26 cellular contexts compared by ENCODE assay signal in genomic region chr18:9817725-9818422, GRCh38.
"Had no signal": no experiment of that assay in that cellular context is flagged by ENCODE, and none has a peak within 500 bp of the region (broad histone marks: within the 10 kb centered on the region; RNA-seq: fewer than 3 reads in every experiment).

No MANE protein-coding gene starts in this region.

- ATAC-seq: activated CD8-positive, alpha-beta memory T cell treated with anti-CD3 and anti-CD28 coated beads, Interleukin-2, amount 10 ng/mL, durations not matched to agents 7 days and 5 days; activated naive CD4-positive, alpha-beta T cell treated with anti-CD3 and anti-CD28 coated beads, Interleukin-2, amount 50 U/mL, for 72 hours; T-helper 17 cell had no signal

- H3K27me3 ChIP-seq: MG63, Peyer's patch had no signal

- H3K27me3 Mint-ChIP-seq: activated B cell treated with CpG ODN at 0.5 μM for 24 hours, brain had no signal

- H3K9me3 Mint-ChIP-seq: activated CD4-positive, alpha-beta T cell treated with anti-CD3 and anti-CD28 coated beads, Interleukin-2, amount 10 ng/mL, durations not matched to agents 24 days and 14 days; activated T-helper 1 cell treated with anti-CD3 and anti-CD28 coated beads, Interleukin-12 subunit alpha, Interleukin-12 subunit beta, Interleukin-2, Interleukin-4 antibody, amounts not matched to agents 30 ng/mL and 10 ng/mL and 1 ng/mL, durations not matched to agents 14 hours and 24 hours and 36 hours had no signal

- H3K4me3 Mint-ChIP-seq: activated B cell treated with CpG ODN at 0.5 μM for 24 hours; activated CD4-positive, alpha-beta T cell treated with anti-CD3 and anti-CD28 coated beads, Interleukin-2, amount 10 ng/mL, durations not matched to agents 24 days and 14 days; activated CD8-positive, alpha-beta memory T cell treated with anti-CD3 and anti-CD28 coated beads, Interleukin-2, amount 10 ng/mL, durations not matched to agents 7 days and 5 days; activated T-cell treated with anti-CD3 and anti-CD28 coated beads, Interleukin-2, amount 50 U/mL, for 24 hours; activated T-helper 1 cell treated with anti-CD3 and anti-CD28 coated beads, Interleukin-12 subunit alpha, Interleukin-12 subunit beta, Interleukin-2, Interleukin-4 antibody, amounts not matched to agents 30 ng/mL and 10 ng/mL and 1 ng/mL, durations not matched to agents 14 hours and 24 hours and 36 hours; brain; T-helper 17 cell had no signal

- H3K9me3 ChIP-seq: MG63 had no signal

- DNase-seq: activated B cell treated with CpG ODN at 0.5 μM for 24 hours; activated CD4-positive, alpha-beta T cell treated with anti-CD3 and anti-CD28 coated beads for 1 hour; activated CD4-positive, alpha-beta T cell treated with anti-CD3 and anti-CD28 coated beads, Interleukin-2, amount 10 ng/mL, durations not matched to agents 24 days and 14 days; activated CD4-positive, alpha-beta T cell treated with anti-CD3 and anti-CD28 coated beads, Interleukin-2, amount 50 U/mL, for 48 hours; activated CD8-positive, alpha-beta memory T cell treated with anti-CD3 and anti-CD28 coated beads, Interleukin-2, amount 10 ng/mL, durations not matched to agents 7 days and 5 days; activated effector memory CD4-positive, alpha-beta T cell treated with Interleukin-2 at 50 U/mL for 16 hours; activated naive CD4-positive, alpha-beta T cell treated with Interleukin-2 at 50 U/mL for 16 hours; activated T-cell treated with anti-CD3 and anti-CD28 coated beads, Interleukin-2, amount 50 U/mL, for 24 hours; amygdala; MG63; MV-4-11; NCI-H1092 treated with DMSO at 0.1 percent for 48 hours; NCI-H1436; NCI-H187; NCI-H2081; NCI-H510A treated with DMSO at 0.1 percent for 48 hours; NCI-H69; Peyer's patch; SHP77 treated with DMSO at 0.1 percent for 48 hours; T-helper 17 cell; T-helper 9 cell had no signal

- H3K36me3 ChIP-seq: Peyer's patch had no signal

- H3K4me1 Mint-ChIP-seq: activated B cell treated with CpG ODN at 0.5 μM for 24 hours; activated CD4-positive, alpha-beta T cell treated with anti-CD3 and anti-CD28 coated beads, Interleukin-2, amount 10 ng/mL, durations not matched to agents 24 days and 14 days; activated CD8-positive, alpha-beta memory T cell treated with anti-CD3 and anti-CD28 coated beads, Interleukin-2, amount 10 ng/mL, durations not matched to agents 7 days and 5 days; brain; T-helper 17 cell had no signal

- H3K27ac Mint-ChIP-seq: activated B cell treated with CpG ODN at 0.5 μM for 24 hours; activated CD4-positive, alpha-beta T cell treated with anti-CD3 and anti-CD28 coated beads, Interleukin-2, amount 10 ng/mL, durations not matched to agents 24 days and 14 days; activated CD8-positive, alpha-beta memory T cell treated with anti-CD3 and anti-CD28 coated beads, Interleukin-2, amount 10 ng/mL, durations not matched to agents 7 days and 5 days; activated naive CD4-positive, alpha-beta T cell treated with anti-CD3 and anti-CD28 coated beads, Interleukin-2, amount 50 U/mL, for 72 hours; activated T-cell treated with anti-CD3 and anti-CD28 coated beads, Interleukin-2, amount 50 U/mL, for 24 hours; activated T-helper 1 cell treated with anti-CD3 and anti-CD28 coated beads, Interleukin-12 subunit alpha, Interleukin-12 subunit beta, Interleukin-2, Interleukin-4 antibody, amounts not matched to agents 30 ng/mL and 10 ng/mL and 1 ng/mL, durations not matched to agents 14 hours and 24 hours and 36 hours; brain; T-helper 17 cell had no signal

- H3K36me3 Mint-ChIP-seq: activated CD8-positive, alpha-beta memory T cell treated with anti-CD3 and anti-CD28 coated beads, Interleukin-2, amount 10 ng/mL, durations not matched to agents 7 days and 5 days; activated naive CD4-positive, alpha-beta T cell treated with anti-CD3 and anti-CD28 coated beads, Interleukin-2, amount 50 U/mL, for 72 hours had no signal

- H3K27ac ChIP-seq: RWPE1 had no signal

- H3K4me3 ChIP-seq: MG63, Peyer's patch had no signal

- H3K4me1 ChIP-seq: Peyer's patch had no signal

- FAIRE-seq: astrocyte had no signal
